ENCODE assay signal across 1 cellular context in genomic region chr9:928363-929042, GRCh38.
TF ChIP-seq lines count a peak whose summit lies in the region.

No MANE protein-coding gene starts in this region.

TF ChIP-seq in GM12878, 131 proteins besides CTCF, POLR2A, EP300 and RAD21 (continued from another document):
- TF ChIP-seq NR2C2 (IDR thresholded peaks at IDR 0.05; ENCODE audit: borderline replicate concordance, control insufficient read depth, insufficient read length, low read depth) (no peak), RB1 (IDR thresholded peaks at IDR 0.05; ENCODE audit: borderline replicate concordance) (no peak), ZSCAN29 (IDR thresholded peaks at IDR 0.05) (no peak), E2F4 (IDR thresholded peaks at IDR 0.05; ENCODE audit: low read depth, low read length) (no peak), SUZ12 (IDR thresholded peaks at IDR 0.05; ENCODE audit: unreplicated experiment) (no peak)
